Comparison of ENCODE assay signal across 9 cellular contexts in genomic region chr9:120710110-120710981, GRCh38. TPM values are rescaled to one million over a fixed set of nuclear protein-coding genes. Genes with fewer than 3 reads are reported as not detected.
DNase-seq lines count a peak whose midpoint lies in the region; FAIRE-seq and TF ChIP-seq lines count a peak whose summit lies in the region.
"Had no signal": no experiment of that assay in that cellular context is flagged by ENCODE, and none has a peak within 500 bp of the region (broad histone marks: within the 10 kb centered on the region; RNA-seq: fewer than 3 reads in every experiment).

No MANE protein-coding gene starts in this region.

- TF ChIP-seq POLR2A in H54 (IDR thresholded peaks at IDR 0.05; ENCODE audit: low read depth, low read length) (no peak), ovary (IDR thresholded peaks at IDR 0.05) (no peak)

- H3K9me3 ChIP-seq in ovary = no peaks in the 10 kb centered on the region

- TF ChIP-seq CTCF in epithelial cell of proximal tubule (conservative IDR thresholded peaks at IDR 0.05; ENCODE audit: low read depth, low read length) (no peak), ovary (IDR thresholded peaks at IDR 0.05) (no peak)

- peak; percentile 89 for FAIRE-seq in H54 (lab: Jason Lieb, UNC)

- peak overlapping the region; percentile 74 for H3K27ac Mint-ChIP-seq in T-helper 1 cell treated with Interleukin-12 subunit alpha and Interleukin-12 subunit beta and Interleukin-4 antibody, amounts not matched to agents 30 μg/mL and 1 μg/mL, for 36 hours

- H3K36me3 ChIP-seq in ovary = no peaks in the 10 kb centered on the region
- H3K36me3 ChIP-seq: cardiac muscle cell had no signal

- DNase-seq in AG08396 (ENCODE audit: low spot score) (peak; percentile 75), H54 (ENCODE audit: insufficient read length, low spot score) (peak; percentile 93), epithelial cell of proximal tubule (ENCODE audit: low read depth) (no peak), ovary (no peak), GM19240 (ENCODE audit: insufficient read length, low spot score) (no peak), NCI-H1930 (lab: John Stamatoyannopoulos, UW) (no peak), T1000 (lab: John Stamatoyannopoulos, UW) (no peak)

- intact Hi-C loops in ovary (cut with DNase I) = loop anchor here in 2 of 4 donors (10.0 kb wide), 1 partner anchor 86 kb away; no protein-coding TSS in a partner anchor

- H3K4me1 Mint-ChIP-seq in T-helper 1 cell treated with Interleukin-12 subunit alpha and Interleukin-12 subunit beta and Interleukin-4 antibody, amounts not matched to agents 30 μg/mL and 1 μg/mL, for 36 hours (ENCODE audit: low read depth) = peaks cover 34% of the 10 kb centered on the region

- no peaks in the 10 kb centered on the region for H3K36me3 Mint-ChIP-seq in T-helper 1 cell treated with Interleukin-12 subunit alpha and Interleukin-12 subunit beta and Interleukin-4 antibody, amounts not matched to agents 30 μg/mL and 1 μg/mL, for 36 hours (ENCODE audit: low read depth)

- no peaks in the 10 kb centered on the region for H3K27me3 ChIP-seq in ovary

- WGBS in ovary, 3 donors = 50 to 66% (median 66%) methylated on average over 10 of the region's 10 CpGs

- no peaks in the 10 kb centered on the region for H3K27me3 Mint-ChIP-seq in T-helper 1 cell treated with Interleukin-12 subunit alpha and Interleukin-12 subunit beta and Interleukin-4 antibody, amounts not matched to agents 30 μg/mL and 1 μg/mL, for 36 hours (ENCODE audit: low read depth)

- H3K4me3 ChIP-seq in epithelial cell of proximal tubule (ENCODE audit: low read depth, low read length) = peak overlapping the region; percentile 90
- H3K4me3 ChIP-seq in ovary = peak overlapping the region; percentile 7
- H3K4me3 ChIP-seq: cardiac muscle cell had no signal

- H3K4me3 Mint-ChIP-seq in T-helper 1 cell treated with Interleukin-12 subunit alpha and Interleukin-12 subunit beta and Interleukin-4 antibody, amounts not matched to agents 30 μg/mL and 1 μg/mL, for 36 hours = peak overlapping the region; percentile 74

- peaks cover 8% of the 10 kb centered on the region for H3K4me1 ChIP-seq in ovary (ENCODE audit: insufficient read depth)

- TF ChIP-seq EP300 in ovary (IDR thresholded peaks at IDR 0.05) = no peak

- H3K27ac ChIP-seq in ovary = peak overlapping the region in 1 of 2 donors; percentile 16
- H3K27ac ChIP-seq: cardiac muscle cell had no signal

- no peaks in the 10 kb centered on the region for H3K9me3 Mint-ChIP-seq in T-helper 1 cell treated with Interleukin-12 subunit alpha and Interleukin-12 subunit beta and Interleukin-4 antibody, amounts not matched to agents 30 μg/mL and 1 μg/mL, for 36 hours

RNA-seq across cellular contexts. Expression of gene MEGF9, which starts 3.9 kb away (rescaled TPM):
- total RNA-seq in epithelial cell of proximal tubule (9.9 and 11.1 TPM in 2 replicates), ovary (10 to 100 TPM; 12.6 to 20.8 (median 14.6) TPM)
- 10 to 100 TPM in 1 of 2 donors, 1 to 10 TPM in 1; 9.9 to 27.3 TPM for polyA plus RNA-seq in ovary

Comparison
In these comparisons a context has a peak if more than half of its experiments do, and no peak if none do; other contexts are left out.
1. DNase-seq: peak in AG08396 (single experiment) and H54 (single experiment); none in epithelial cell of proximal tubule (single experiment), ovary (0 of 5), GM19240 (single experiment), NCI-H1930 (0 of 2) and T1000 (single experiment).